In the genomic region with DNA sequence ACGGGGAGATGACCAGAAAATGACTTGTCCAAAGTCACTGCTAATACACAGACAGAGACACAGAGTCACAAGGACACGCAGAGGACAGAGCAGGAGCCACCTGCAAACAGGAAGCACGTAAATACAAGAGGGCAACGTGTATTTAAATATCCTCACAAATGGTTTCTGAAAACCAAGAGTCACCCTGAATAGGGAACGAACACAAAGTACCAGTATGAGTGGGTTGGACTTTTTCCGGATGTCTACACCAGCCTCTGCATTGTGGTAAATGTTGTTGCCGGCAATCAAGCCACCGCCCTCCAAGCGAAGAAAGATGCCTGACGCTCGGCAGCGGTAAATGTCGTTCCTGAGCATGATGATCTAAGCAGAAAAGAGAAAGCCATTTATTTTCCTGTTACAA, we compare ENCODE assay signal across 11 cellular contexts. TPM values are rescaled to one million over a fixed set of nuclear protein-coding genes. Genes with fewer than 3 reads are reported as not detected.
DNase-seq lines count a peak whose midpoint lies in the region; ATAC-seq lines count a peak whose summit lies in the region.
"Had no signal": no experiment of that assay in that cellular context is flagged by ENCODE, and none has a peak within 500 bp of the region (broad histone marks: within the 10 kb centered on the region; RNA-seq: fewer than 3 reads in every experiment).

No MANE protein-coding gene starts in this region.

- peak overlapping the region; percentile 95 for H3K27ac Mint-ChIP-seq in activated T-helper 17 cell treated with anti-CD3 and anti-CD28 coated beads, Interleukin-2, amount 50 U/mL, for 72 hours

- no peaks in the 10 kb centered on the region for H3K27me3 Mint-ChIP-seq in activated T-helper 17 cell treated with anti-CD3 and anti-CD28 coated beads, Interleukin-2, amount 50 U/mL, for 72 hours

- in situ Hi-C loops in KBM-7 (cut with MboI; ENCODE audit: low pct_unique_long_range_greater_than_20kb, low sequenced_read_pairs) = no loop called here

- peak; percentile 11 for DNase-seq in stimulated activated CD4-positive, alpha-beta T cell treated with anti-CD3 and anti-CD28 coated beads, Interleukin-1b, Interleukin-23, amount 100 ng/mL, for 48 hours
- DNase-seq in stimulated activated CD4-positive, alpha-beta T cell treated with anti-CD3 and anti-CD28 coated beads, Interleukin-12 subunit alpha, Interleukin-12 subunit beta, amount 100 ng/mL, for 4 hours = no peak
- DNase-seq in KBM-7 (no peak), SHP77 treated with DMSO at 0.1 percent for 48 hours (lab: John Stamatoyannopoulos, UW) (no peak), NCI-H1694 treated with DMSO at 0.1 percent for 48 hours (lab: John Stamatoyannopoulos, UW) (no peak)
- DNase-seq: brain microvascular endothelial cell, foreskin fibroblast, MG63 had no signal

- H3K9me3 Mint-ChIP-seq in activated T-helper 17 cell treated with anti-CD3 and anti-CD28 coated beads, Interleukin-2, amount 50 U/mL, for 72 hours = no peaks in the 10 kb centered on the region

- peaks cover 15% of the 10 kb centered on the region for H3K36me3 Mint-ChIP-seq in activated T-helper 17 cell treated with anti-CD3 and anti-CD28 coated beads, Interleukin-2, amount 50 U/mL, for 72 hours (ENCODE audit: low read depth)

- ATAC-seq in HG03159 (IDR thresholded peaks at IDR 0.05; ENCODE audit: unreplicated experiment) (peak; percentile 53), HG03097 (IDR thresholded peaks at IDR 0.05; ENCODE audit: low FRiP score, unreplicated experiment) (no peak)
- peak; percentile 65 for ATAC-seq in activated T-helper 17 cell treated with anti-CD3 and anti-CD28 coated beads, Interleukin-2, amount 50 U/mL, for 72 hours (replicated peaks)

- H3K4me1 Mint-ChIP-seq in activated T-helper 17 cell treated with anti-CD3 and anti-CD28 coated beads, Interleukin-2, amount 50 U/mL, for 72 hours = peaks cover 31% of the 10 kb centered on the region

- peak overlapping the region; percentile 79 for H3K4me3 Mint-ChIP-seq in activated T-helper 17 cell treated with anti-CD3 and anti-CD28 coated beads, Interleukin-2, amount 50 U/mL, for 72 hours

RNA-seq across cellular contexts. Expression of a gene that starts 44.5 kb away (rescaled TPM):
- 1 to 10 TPM; 3.6 to 4.8 TPM for total RNA-seq in activated T-helper 17 cell treated with anti-CD3 and anti-CD28 coated beads, Interleukin-2, amount 50 U/mL, for 72 hours

RNA-seq across cellular contexts. Expression of a gene that starts 46.0 kb away (rescaled TPM):
- total RNA-seq in activated T-helper 17 cell treated with anti-CD3 and anti-CD28 coated beads, Interleukin-2, amount 50 U/mL, for 72 hours = 10 to 100 TPM; 57.3 to 65.1 TPM
